Comparison of ENCODE assay signal across 8 cellular contexts in the genomic region with DNA sequence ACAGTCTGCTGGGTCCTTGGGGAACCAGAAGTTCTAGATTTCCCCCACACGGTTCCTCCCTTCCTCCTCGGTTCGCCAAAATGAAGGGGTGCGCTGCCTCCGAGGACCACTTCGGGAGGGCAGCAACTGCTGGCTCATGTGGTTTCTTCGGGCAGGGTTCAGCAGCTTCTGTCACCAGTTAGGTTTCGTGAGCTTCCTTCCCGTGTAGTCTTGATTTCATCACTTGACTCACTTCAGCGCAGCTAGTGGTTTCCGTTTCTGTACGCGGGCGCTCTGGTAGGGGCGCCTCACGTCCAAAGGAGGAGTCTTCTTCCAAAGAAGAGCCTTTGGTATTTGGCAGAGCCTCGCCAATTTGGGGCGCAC. TPM values are rescaled to one million over a fixed set of nuclear protein-coding genes. Genes with fewer than 3 reads are reported as not detected.
DNase-seq lines count a peak whose midpoint lies in the region; ATAC-seq and TF ChIP-seq lines count a peak whose summit lies in the region.

No MANE protein-coding gene starts in this region.

- H3K4me3 Mint-ChIP-seq in CD4-positive, alpha-beta memory T cell, result peak overlapping the region; percentile 88 to 96 (median 94)
- H3K4me3 Mint-ChIP-seq in immature natural killer cell, result peak overlapping the region; percentile 93 to 99 (median 99)

- peaks cover 6% of the 10 kb centered on the region for H3K4me1 ChIP-seq in CD4-positive, alpha-beta memory T cell (ENCODE audit: insufficient read depth, low read length)
- peaks cover 40% of the 10 kb centered on the region for H3K4me1 ChIP-seq in body of pancreas

- POLR2A ChIA-PET in CD4-positive, alpha-beta memory T cell (lab: Charles Lee; ENCODE audit: partially characterized antibody), result interaction anchor here (1.6 kb wide), 1 partner anchor 159 kb away, joined by 7 read pairs; a partner anchor contains a TSS

- 2 to 7% methylated on average over 18 of the region's 18 CpGs for WGBS in body of pancreas, 2 donors

- intact Hi-C loops in CD4-positive, alpha-beta memory T cell (cut with micrococcal nuclease), result loop anchor here (10.0 kb wide), 1 partner anchor 160 kb away; a partner anchor contains a TSS
- intact Hi-C loops in body of pancreas (cut with DNase I), result no loop called here

- H3K4me3 ChIP-seq in CD4-positive, alpha-beta memory T cell (ENCODE audit: low read length in 2 of 2), result peak overlapping the region; percentile 28 to 60
- peak overlapping the region; percentile 44 to 74 for H3K4me3 ChIP-seq in body of pancreas

- H3K27me3 Mint-ChIP-seq in CD4-positive, alpha-beta memory T cell, result peaks cover 4 to 12% of the 10 kb centered on the region in 2 donors
- H3K27me3 Mint-ChIP-seq in immature natural killer cell (ENCODE audit: low read depth in 3 of 3), result peaks cover 8 to 13% (median 9%) of the 10 kb centered on the region in 3 donors

- no peaks in the 10 kb centered on the region for H3K27me3 ChIP-seq in CD4-positive, alpha-beta memory T cell (ENCODE audit: insufficient read depth, low read length)
- H3K27me3 ChIP-seq in body of pancreas, result no peaks in the 10 kb centered on the region

- H3K9me3 ChIP-seq in CD4-positive, alpha-beta memory T cell (ENCODE audit: control insufficient read depth in 1 of 2, low read length in 2 of 2), result no peaks in the 10 kb centered on the region
- H3K9me3 ChIP-seq in body of pancreas, result no peaks in the 10 kb centered on the region

- peak overlapping the region; percentile 68 to 92 (median 87) for H3K27ac Mint-ChIP-seq in CD4-positive, alpha-beta memory T cell
- H3K27ac Mint-ChIP-seq in immature natural killer cell, result peak overlapping the region; percentile 96 to 99 (median 98)

- DNase-seq in CD4-positive, alpha-beta memory T cell, result peak; percentile 23 to 62 (median 49)
- DNase-seq in SKM-1 (lab: John Stamatoyannopoulos, UW; ENCODE audit: unreplicated experiment) (peak; percentile 86), body of pancreas (peak; percentile 50 to 62 (median 58)), immature natural killer cell (peak; percentile 78 to 83 (median 81)), H4 (ENCODE audit: low spot score) (no peak)
- peak; percentile 12 to 19 for DNase-seq in stimulated activated CD4-positive, alpha-beta T cell treated with anti-CD3 and anti-CD28 coated beads, Interleukin-15, amount 100 ng/mL, for 1 hour (ENCODE audit: low read depth in 1 of 2, low spot score in 1 of 2)

- H3K27ac ChIP-seq in CD4-positive, alpha-beta memory T cell (ENCODE audit: low read depth, low read length), result no peak overlapping the region
- H3K27ac ChIP-seq in body of pancreas, result peak overlapping the region; percentile 94 to 99 (median 98)

- ATAC-seq in GM19372 (IDR thresholded peaks at IDR 0.05; ENCODE audit: low read depth, unreplicated experiment) (peak; percentile 92), HG03457 (IDR thresholded peaks at IDR 0.05; ENCODE audit: unreplicated experiment) (peak; percentile 97), body of pancreas (peak; percentile 35)

- peaks cover 0 to 4% of the 10 kb centered on the region in 2 donors for H3K36me3 Mint-ChIP-seq in CD4-positive, alpha-beta memory T cell
- H3K36me3 Mint-ChIP-seq in immature natural killer cell, result peaks cover under 1 to 4% (median 2%) of the 10 kb centered on the region in 3 donors

- H3K4me1 Mint-ChIP-seq in CD4-positive, alpha-beta memory T cell, result peaks cover 12 to 18% (median 15%) of the 10 kb centered on the region in 4 donors
- H3K4me1 Mint-ChIP-seq in immature natural killer cell, result peaks cover 66 to 77% of the 10 kb centered on the region in 2 donors

- H3K36me3 ChIP-seq in CD4-positive, alpha-beta memory T cell (ENCODE audit: insufficient read depth, low read length), result no peaks in the 10 kb centered on the region
- no peaks in the 10 kb centered on the region for H3K36me3 ChIP-seq in body of pancreas (replicated peaks in 1 of 2; ENCODE audit: insufficient read depth in 1 of 2, low read depth in 2 of 2)

- TF ChIP-seq CTCF in body of pancreas (IDR thresholded peaks at IDR 0.05), result no peak

- H3K9me3 Mint-ChIP-seq in CD4-positive, alpha-beta memory T cell, result no peaks in the 10 kb centered on the region
- no peaks in the 10 kb centered on the region for H3K9me3 Mint-ChIP-seq in immature natural killer cell

- CTCF ChIA-PET in CD4-positive, alpha-beta memory T cell (lab: Charles Lee; ENCODE audit: partially characterized antibody), result interaction anchor here (1.6 to 2.1 kb wide), 2 partner anchors 19 to 80 kb away, joined by 3 to 9 read pairs; no protein-coding TSS in a partner anchor

- TF ChIP-seq POLR2A in body of pancreas (IDR thresholded peaks at IDR 0.05), result no peak

RNA-seq across cellular contexts. Expression of a gene that starts 0.5 kb away (rescaled TPM):
- 1 to 10 TPM; 2.7 to 3.0 TPM for total RNA-seq in CD4-positive, alpha-beta memory T cell
- polyA plus RNA-seq in CD4-positive, alpha-beta memory T cell, result under 1 TPM; 0.77 to 0.94 TPM
- total RNA-seq in body of pancreas, result 10 to 100 TPM; 29.7 to 64.9 TPM
- 1 to 10 TPM; 7.2 to 7.6 (median 7.4) TPM for polyA plus RNA-seq in immature natural killer cell
- total RNA-seq in H4 (2014; rRNA removed; shearing (Covaris generic)), result 0.23 TPM in 1 of 2 replicates, not detected in the other

Comparison
In these comparisons a context has a peak if more than half of its experiments do, and no peak if none do; other contexts are left out.
1. ATAC-seq: peak in every context shown above with its lines; median percentile 97 in HG03457; 92 in GM19372; 35 in body of pancreas.
2. RNA of a gene that starts 0.5 kb away (total RNA-seq): 29.7 to 64.9 TPM in body of pancreas; 2.7 to 3.0 TPM in CD4-positive, alpha-beta memory T cell and 0.23 TPM in H4; every median in the first group is over 4 times any median in the second.